In genomic region chr15:92884459-92884812, GRCh38 we compare ENCODE assay signal across 8 cellular contexts. TPM values are rescaled to one million over a fixed set of nuclear protein-coding genes. Genes with fewer than 3 reads are reported as not detected.
DNase-seq lines count a peak whose midpoint lies in the region; ATAC-seq and TF ChIP-seq lines count a peak whose summit lies in the region.

No MANE protein-coding gene starts in this region.

- peak overlapping the region; percentile 96 for H3K9ac ChIP-seq in OCI-LY1 (ENCODE audit: low read length)

- H4K20me1 ChIP-seq in OCI-LY1 (ENCODE audit: insufficient read depth, low read length), result no peaks in the 10 kb centered on the region
- H4K20me1 ChIP-seq in osteoblast (ENCODE audit: insufficient read depth, low read length), result peaks cover 13% of the 10 kb centered on the region

- peak overlapping the region; percentile 82 for H3K4me3 ChIP-seq in Caco-2 (ENCODE audit: low read depth, low read length)
- peak overlapping the region; percentile 91 for H3K4me3 ChIP-seq in OCI-LY1 (ENCODE audit: low read depth, low read length, poor library complexity, severe bottlenecking)
- H3K4me3 ChIP-seq in osteoblast (ENCODE audit: insufficient read depth, low read length), result peak overlapping the region; percentile 93

- H3K4me1 ChIP-seq in Caco-2 (peaks cover 34% of the 10 kb centered on the region), OCI-LY1 (ENCODE audit: insufficient read depth, low read length, severe bottlenecking) (peaks cover 65% of the 10 kb centered on the region), osteoblast (ENCODE audit: insufficient read depth, low read length) (peaks cover 37% of the 10 kb centered on the region)

- H3K27ac ChIP-seq in OCI-LY1 (ENCODE audit: low read depth, low read length, poor library complexity, severe bottlenecking) (peak overlapping the region; percentile 80), osteoblast (ENCODE audit: low read depth, low read length) (peak overlapping the region; percentile 90)

- BruUV-seq in Caco-2 (replicated peaks; lab: Mats Ljungman, UMichigan), result no TSS peak

- no peak for ATAC-seq in GM19324 (IDR thresholded peaks at IDR 0.05; ENCODE audit: low FRiP score, unreplicated experiment)
- no peak for ATAC-seq in GM21367 (IDR thresholded peaks at IDR 0.05; ENCODE audit: unreplicated experiment)
- ATAC-seq in GM21423 (IDR thresholded peaks at IDR 0.05; ENCODE audit: unreplicated experiment), result no peak

- H2AFZ ChIP-seq in OCI-LY1 (ENCODE audit: low read length) (no peak overlapping the region), osteoblast (ENCODE audit: low read length) (no peak overlapping the region)

- H3K27ac Mint-ChIP-seq in Caco-2 (ENCODE audit: unreplicated experiment), result peak overlapping the region; percentile 98
- H3K27ac Mint-ChIP-seq in endothelial cell (ENCODE audit: unreplicated experiment), result peak overlapping the region; percentile 98

- H3K9me3 ChIP-seq in Caco-2 (no peaks in the 10 kb centered on the region), OCI-LY1 (ENCODE audit: low read length) (no peaks in the 10 kb centered on the region), osteoblast (ENCODE audit: low read depth, low read length) (no peaks in the 10 kb centered on the region)

- H3F3A ChIP-seq in OCI-LY1 (ENCODE audit: insufficient read depth, low read length), result peaks cover 5% of the 10 kb centered on the region; the same call in 1 of the 2 replicates

- intact Hi-C loops in Caco-2 (cut with micrococcal nuclease; ENCODE audit: unreplicated experiment), result no loop called here

- no peak for TF ChIP-seq CTCF in Caco-2 (IDR thresholded peaks at IDR 0.05; ENCODE audit: insufficient read depth in 1 of 2, low read depth in 1 of 2, low read length in 1 of 2, severe bottlenecking in 1 of 2, unreplicated experiment in 1 of 2)
- TF ChIP-seq CTCF in OCI-LY1 (IDR thresholded peaks at IDR 0.05; ENCODE audit: low read length), result no peak
- no peak for TF ChIP-seq CTCF in endothelial cell (IDR thresholded peaks at IDR 0.05; ENCODE audit: unreplicated experiment)
- no peak for TF ChIP-seq CTCF in osteoblast (IDR thresholded peaks at IDR 0.05; ENCODE audit: extremely low read depth, low read depth, low read length)

- DNase-seq in Caco-2, result no peak
- no peak for DNase-seq in endothelial cell (ENCODE audit: low spot score)
- peak; percentile 59 for DNase-seq in osteoblast (ENCODE audit: insufficient read length, low spot score, missing footprints)
- DNase-seq in NCI-H82 treated with DMSO at 0.1 percent for 48 hours (lab: John Stamatoyannopoulos, UW; ENCODE audit: unreplicated experiment), result no peak

- H3K4me1 Mint-ChIP-seq in Caco-2 (ENCODE audit: low read depth, unreplicated experiment) (peaks cover 20% of the 10 kb centered on the region), endothelial cell (ENCODE audit: unreplicated experiment) (peaks cover 41% of the 10 kb centered on the region)

- H3K36me3 Mint-ChIP-seq in Caco-2 (ENCODE audit: insufficient read depth, unreplicated experiment), result peaks cover 77% of the 10 kb centered on the region
- peaks cover 41% of the 10 kb centered on the region for H3K36me3 Mint-ChIP-seq in endothelial cell (ENCODE audit: low read depth, unreplicated experiment)

- H3K4me2 ChIP-seq in OCI-LY1 (ENCODE audit: low read length), result peak overlapping the region; percentile 77
- H3K4me2 ChIP-seq in osteoblast (ENCODE audit: insufficient read depth, low read length), result peak overlapping the region; percentile 93

- H3K9me3 Mint-ChIP-seq in Caco-2 (ENCODE audit: unreplicated experiment) (no peaks in the 10 kb centered on the region), endothelial cell (ENCODE audit: unreplicated experiment) (no peaks in the 10 kb centered on the region)

- H3K27me3 Mint-ChIP-seq in Caco-2 (ENCODE audit: insufficient read depth, unreplicated experiment), result no peaks in the 10 kb centered on the region
- H3K27me3 Mint-ChIP-seq in endothelial cell (ENCODE audit: unreplicated experiment), result peaks cover 15% of the 10 kb centered on the region

- POLR2A ChIA-PET in Caco-2 (lab: Charles Lee), result interaction anchor here (1.5 kb wide), 1 partner anchor 16 kb away, joined by 4 read pairs; the partner anchor contains the start of gene CHD2

- H3K27me3 ChIP-seq in Caco-2 (replicated peaks; ENCODE audit: control insufficient read depth, insufficient read depth, low read length) (no peaks in the 10 kb centered on the region), OCI-LY1 (ENCODE audit: insufficient read depth, low read length) (no peaks in the 10 kb centered on the region), osteoblast (ENCODE audit: insufficient read depth, low read length) (no peaks in the 10 kb centered on the region)

- peak overlapping the region; percentile 87 for H3K4me3 Mint-ChIP-seq in Caco-2 (ENCODE audit: unreplicated experiment)
- H3K4me3 Mint-ChIP-seq in endothelial cell (ENCODE audit: unreplicated experiment), result peak overlapping the region; percentile 98

- H3K79me2 ChIP-seq in OCI-LY1 (ENCODE audit: insufficient read depth, low read length), result peaks cover 65% of the 10 kb centered on the region
- peaks cover 66% of the 10 kb centered on the region for H3K79me2 ChIP-seq in osteoblast (ENCODE audit: insufficient read depth, low read length)

- CTCF ChIA-PET in Caco-2 (lab: Charles Lee), result interaction anchor here (0.5 kb wide), 1 partner anchor 89 kb away, joined by 5 read pairs; no protein-coding TSS in a partner anchor

- H3K36me3 ChIP-seq in Caco-2 (ENCODE audit: control insufficient read depth, insufficient read depth, low read length) (no peaks in the 10 kb centered on the region), OCI-LY1 (ENCODE audit: insufficient read depth, low read length) (peaks cover 64% of the 10 kb centered on the region), osteoblast (ENCODE audit: insufficient read depth, low read length) (peaks cover 30% of the 10 kb centered on the region)

- H3K9me2 ChIP-seq in OCI-LY1 (ENCODE audit: low read depth, low read length), result no peaks in the 10 kb centered on the region

RNA-seq across cellular contexts. Expression of gene CHD2, which starts 15.7 kb away (rescaled TPM):
- total RNA-seq in Caco-2 (2022), result 85.0 and 108 TPM in 2 replicates
- 96.3 TPM for total RNA-seq in endothelial cell (ENCODE audit: unreplicated experiment)
- total RNA-seq in osteoblast, result 94.0 and 98.8 TPM in 2 replicates
